In genomic region chr11:43941257-43941879, GRCh38 we compare ENCODE assay signal across 10 cellular contexts. TPM values are rescaled to one million over a fixed set of nuclear protein-coding genes. Genes with fewer than 3 reads are reported as not detected.
DNase-seq lines count a peak whose midpoint lies in the region; ATAC-seq and TF ChIP-seq lines count a peak whose summit lies in the region.
"Had no signal": no experiment of that assay in that cellular context is flagged by ENCODE, and none has a peak within 500 bp of the region (broad histone marks: within the 10 kb centered on the region; RNA-seq: fewer than 3 reads in every experiment).

No MANE protein-coding gene starts in this region.

- POLR2A ChIA-PET in WTC11 (lab: Charles Lee), result interaction anchor here (0.8 to 0.9 kb wide), 2 partner anchors 9 to 89 kb away, joined by 3 to 4 read pairs; no protein-coding TSS in a partner anchor

- peaks cover 17% of the 10 kb centered on the region for H3K4me1 Mint-ChIP-seq in activated T-cell treated with anti-CD3 and anti-CD28 coated beads, Interleukin-2, amount 50 U/mL, for 4 hours (ENCODE audit: low read depth)
- H3K4me1 Mint-ChIP-seq in WTC11, result peaks cover 11% of the 10 kb centered on the region

- H3K36me3 ChIP-seq in iPS-15b (ENCODE audit: control insufficient read depth, insufficient read depth, low read length), result no peaks in the 10 kb centered on the region

- no peak overlapping the region for H3K9ac ChIP-seq in iPS-15b (ENCODE audit: low read depth, low read length)

- TF ChIP-seq CTCF in WTC11 (IDR thresholded peaks at IDR 0.05), result no peak

- peak overlapping the region; percentile 43 for H3K4me3 ChIP-seq in iPS-15b (ENCODE audit: low read depth, low read length)

- peak overlapping the region; percentile 81 for H3K4me3 Mint-ChIP-seq in activated T-cell treated with anti-CD3 and anti-CD28 coated beads, Interleukin-2, amount 50 U/mL, for 4 hours
- peak overlapping the region; percentile 80 for H3K4me3 Mint-ChIP-seq in WTC11

- no peaks in the 10 kb centered on the region for H3K9me3 Mint-ChIP-seq in activated T-cell treated with anti-CD3 and anti-CD28 coated beads, Interleukin-2, amount 50 U/mL, for 4 hours
- H3K9me3 Mint-ChIP-seq in WTC11, result no peaks in the 10 kb centered on the region

- H3K36me3 Mint-ChIP-seq in activated T-cell treated with anti-CD3 and anti-CD28 coated beads, Interleukin-2, amount 50 U/mL, for 4 hours (ENCODE audit: insufficient read depth), result no peaks in the 10 kb centered on the region
- no peaks in the 10 kb centered on the region for H3K36me3 Mint-ChIP-seq in WTC11

- DNase-seq in activated T-cell treated with anti-CD3 and anti-CD28 coated beads, Interleukin-2, amount 50 U/mL, for 4 hours, result no peak
- DNase-seq in activated T-cell treated with anti-CD3 and anti-CD28 coated beads, Interleukin-2, amount 50 U/mL, for 48 hours, result no peak
- DNase-seq in WTC11 (ENCODE audit: low spot score) (no peak), dedifferentiated amniotic fluid mesenchymal stem cell (ENCODE audit: extremely low spot score) (no peak), cortex of kidney (lab: John Stamatoyannopoulos, UW) (no peak), NCI-H345 treated with DMSO at 0.1 percent for 48 hours (lab: John Stamatoyannopoulos, UW; ENCODE audit: unreplicated experiment) (no peak)
- DNase-seq: DMS79; effector memory CD4-positive, alpha-beta T cell had no signal

- no peaks in the 10 kb centered on the region for H3K9me3 ChIP-seq in iPS-15b (ENCODE audit: control insufficient read depth, insufficient read depth, low read length)

- H3K27me3 ChIP-seq in iPS-15b (ENCODE audit: control insufficient read depth, insufficient read depth, low read length), result peaks cover 58% of the 10 kb centered on the region

- peaks cover 62% of the 10 kb centered on the region for H3K27me3 Mint-ChIP-seq in activated T-cell treated with anti-CD3 and anti-CD28 coated beads, Interleukin-2, amount 50 U/mL, for 4 hours (ENCODE audit: low read depth)
- peaks cover 69% of the 10 kb centered on the region for H3K27me3 Mint-ChIP-seq in WTC11 (ENCODE audit: low read depth)

- no peak for ATAC-seq in activated T-cell treated with anti-CD3 and anti-CD28 coated beads, Interleukin-2, amount 50 U/mL, for 4 hours
- no peak for ATAC-seq in WTC11

- no peak overlapping the region for H3K27ac Mint-ChIP-seq in WTC11

- peaks cover 3% of the 10 kb centered on the region for H3K4me1 ChIP-seq in iPS-15b (ENCODE audit: control insufficient read depth, insufficient read depth, low read length)

- H3K27ac ChIP-seq in temporal lobe (ENCODE audit: low read depth, low read length), result peak overlapping the region; percentile 36

- CTCF ChIA-PET in WTC11 (lab: Charles Lee), result interaction anchor here (0.7 to 8.7 kb wide), 11 partner anchors 9 to 153 kb away, joined by 3 to 65 read pairs (median 4); no protein-coding TSS in a partner anchor

TF ChIP-seq in WTC11, 78 proteins besides CTCF, POLR2A, EP300 and RAD21:
- no peak for TF ChIP-seq PRDM15 (CRISPR knock-in tag; IDR thresholded peaks at IDR 0.05)
- no peak for TF ChIP-seq IRF2 (CRISPR knock-in tag; IDR thresholded peaks at IDR 0.05; ENCODE audit: borderline replicate concordance, low read depth)
- TF ChIP-seq JAZF1 (CRISPR knock-in tag; IDR thresholded peaks at IDR 0.05), result no peak
- TF ChIP-seq SMAD4 (CRISPR knock-in tag; IDR thresholded peaks at IDR 0.05), result no peak
- TF ChIP-seq JUN (CRISPR knock-in tag; IDR thresholded peaks at IDR 0.05), result no peak
- no peak for TF ChIP-seq FOXP4 (CRISPR knock-in tag; IDR thresholded peaks at IDR 0.05)
- TF ChIP-seq FOXP1 (CRISPR knock-in tag; IDR thresholded peaks at IDR 0.05; ENCODE audit: borderline replicate concordance), result no peak
- TF ChIP-seq FOXJ3 (CRISPR knock-in tag; IDR thresholded peaks at IDR 0.05; ENCODE audit: borderline replicate concordance), result no peak
- no peak for TF ChIP-seq MYBL2 (CRISPR knock-in tag; IDR thresholded peaks at IDR 0.05)
- no peak for TF ChIP-seq ZBTB21 (CRISPR knock-in tag; IDR thresholded peaks at IDR 0.05; ENCODE audit: borderline replicate concordance)
- no peak for TF ChIP-seq PREB (CRISPR knock-in tag; IDR thresholded peaks at IDR 0.05; ENCODE audit: borderline replicate concordance)
- no peak for TF ChIP-seq ZNF671 (CRISPR knock-in tag; IDR thresholded peaks at IDR 0.05)
- no peak for TF ChIP-seq E2F4 (CRISPR knock-in tag; IDR thresholded peaks at IDR 0.05; ENCODE audit: borderline replicate concordance, low read depth)

RNA-seq across cellular contexts. Expression of gene C11orf96, which starts 1.1 kb away (rescaled TPM):
- under 1 TPM; 0.57 to 0.87 (median 0.78) TPM for total RNA-seq in activated T-cell treated with anti-CD3 and anti-CD28 coated beads, Interleukin-2, amount 50 U/mL, for 4 hours
- total RNA-seq in WTC11 (2021) (2.9 to 3.2 TPM (median 2.9 TPM) in 3 replicates), temporal lobe (10.8 TPM)
